31 cellular contexts compared by ENCODE assay signal in the genomic region with DNA sequence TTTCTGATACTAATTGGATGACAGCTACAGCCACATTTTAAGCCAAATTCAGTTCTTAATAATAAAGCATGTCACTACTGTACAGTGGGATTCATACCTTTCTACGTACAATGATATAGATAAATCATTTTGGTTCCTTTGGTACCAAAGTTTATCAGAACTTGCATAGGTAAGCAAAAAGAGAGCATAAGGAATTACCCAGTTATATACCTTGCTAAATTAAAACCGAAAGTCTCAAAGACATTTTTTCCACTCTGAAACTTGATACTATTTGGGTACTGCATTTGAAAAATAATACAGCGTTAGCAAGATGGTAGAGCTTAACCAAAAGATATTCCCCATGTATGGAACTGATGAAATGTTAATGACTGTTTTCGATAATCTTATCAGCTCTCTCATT.
"Had no signal": no experiment of that assay in that cellular context is flagged by ENCODE, and none has a peak within 500 bp of the region (broad histone marks: within the 10 kb centered on the region; RNA-seq: fewer than 3 reads in every experiment).

No MANE protein-coding gene starts in this region.

- ATAC-seq: Panc1, Right ventricle myocardium inferior, SK-N-SH treated with all-trans-retinoic acid at 6 μM for 48 hours, T-cell had no signal

- H3K4me1 ChIP-seq: SJCRH30 had no signal

- FAIRE-seq: RCC 7860 had no signal

- DNase-seq: Kasumi-1, MG63, MV-4-11, NCI-H1092, NCI-H1105, NCI-H1417 treated with DMSO at 0.1 percent for 48 hours, NCI-H1436 treated with DMSO at 0.1 percent for 48 hours, NCI-H1694 treated with DMSO at 0.1 percent for 48 hours, NCI-H187 treated with DMSO at 0.1 percent for 48 hours, NCI-H2029, NCI-H2081, NCI-H2171, NCI-H226, NCI-H446 treated with DMSO at 0.1 percent for 48 hours, NCI-H510A, NCI-H524, NCI-H526, NCI-H69, NCI-H748 treated with DMSO at 0.1 percent for 48 hours, NCI-H82, PC-9, SHP77, SIG-M5, SJCRH30, T-cell had no signal

- H3K4me3 ChIP-seq: MG63, PC-9, SJCRH30, SK-N-MC had no signal

- H3K27me3 ChIP-seq: MG63, SJCRH30 had no signal

- H3K4me2 ChIP-seq: PC-9 had no signal

- H3K9me3 ChIP-seq: MG63, SJCRH30 had no signal

- H2AFZ ChIP-seq: PC-9 had no signal

- H3K27ac ChIP-seq: PC-9, RWPE1, SJCRH30, SK-N-MC had no signal

- H3K36me3 ChIP-seq: MG63, SJCRH30 had no signal
